In the genomic region with DNA sequence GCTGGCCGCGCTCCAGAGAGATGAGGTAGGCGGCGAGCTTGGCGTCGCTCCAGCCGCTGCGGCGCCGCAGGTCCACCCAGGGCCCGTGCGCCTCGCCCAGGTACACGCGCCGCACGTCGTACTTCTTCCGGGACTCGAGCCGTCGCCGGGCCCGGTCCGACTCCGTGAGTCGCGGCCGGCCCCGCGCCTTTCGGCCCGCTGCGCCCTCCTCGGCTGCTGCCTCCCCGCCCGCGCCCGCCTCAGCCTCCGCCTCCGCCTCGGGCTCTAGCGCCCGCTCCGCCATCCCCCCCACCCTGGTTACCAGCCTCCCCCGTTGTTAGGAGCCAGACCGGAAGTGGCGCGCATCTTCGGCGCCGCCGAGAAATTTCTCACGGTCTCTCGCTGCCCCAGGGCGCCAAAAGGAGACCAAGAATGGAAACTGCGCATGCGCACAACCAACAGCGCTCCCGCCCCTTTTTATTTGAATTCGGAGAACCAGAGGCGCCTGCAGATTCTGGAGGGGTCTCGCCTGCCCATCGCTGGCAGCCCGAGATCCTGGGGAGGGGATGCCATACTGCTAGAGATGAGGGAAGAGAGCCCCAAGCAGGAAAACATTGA, we compare ENCODE assay signal across 8 cellular contexts. TPM values are rescaled to one million over a fixed set of nuclear protein-coding genes. Genes with fewer than 3 reads are reported as not detected.
DNase-seq lines count a peak whose midpoint lies in the region; ATAC-seq, FAIRE-seq and TF ChIP-seq lines count a peak whose summit lies in the region.

A gene with protein sequence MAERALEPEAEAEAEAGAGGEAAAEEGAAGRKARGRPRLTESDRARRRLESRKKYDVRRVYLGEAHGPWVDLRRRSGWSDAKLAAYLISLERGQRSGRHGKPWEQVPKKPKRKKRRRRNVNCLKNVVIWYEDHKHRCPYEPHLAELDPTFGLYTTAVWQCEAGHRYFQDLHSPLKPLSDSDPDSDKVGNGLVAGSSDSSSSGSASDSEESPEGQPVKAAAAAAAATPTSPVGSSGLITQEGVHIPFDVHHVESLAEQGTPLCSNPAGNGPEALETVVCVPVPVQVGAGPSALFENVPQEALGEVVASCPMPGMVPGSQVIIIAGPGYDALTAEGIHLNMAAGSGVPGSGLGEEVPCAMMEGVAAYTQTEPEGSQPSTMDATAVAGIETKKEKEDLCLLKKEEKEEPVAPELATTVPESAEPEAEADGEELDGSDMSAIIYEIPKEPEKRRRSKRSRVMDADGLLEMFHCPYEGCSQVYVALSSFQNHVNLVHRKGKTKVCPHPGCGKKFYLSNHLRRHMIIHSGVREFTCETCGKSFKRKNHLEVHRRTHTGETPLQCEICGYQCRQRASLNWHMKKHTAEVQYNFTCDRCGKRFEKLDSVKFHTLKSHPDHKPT (minus strand): TSS at position 336 of the 597 bp plus-strand sequence. CDS start 53 bp downstream, at position 283.

- H3K27ac ChIP-seq in kidney (ENCODE audit: low read depth in 2 of 2, low read length in 2 of 2) = peak within 1 kb of the TSS; percentile 88 to 97

- TF ChIP-seq CTCF in AG09319 (IDR thresholded peaks at IDR 0.05; ENCODE audit: low read depth, low read length) = no peak
- no peak for TF ChIP-seq CTCF in kidney (IDR thresholded peaks at IDR 0.05; ENCODE audit: borderline replicate concordance, extremely low read depth, insufficient read depth)

- peak; percentile 85 for DNase-seq in AG09319 (ENCODE audit: extremely low read depth, low read depth)
- peak; percentile 33 for DNase-seq in NCI-H345 treated with DMSO at 0.1 percent for 48 hours (lab: John Stamatoyannopoulos, UW; ENCODE audit: unreplicated experiment)
- DNase-seq in activated CD4-positive, CD25-positive, alpha-beta regulatory T cell treated with anti-CD3 and anti-CD28 coated beads, Interleukin-2, amount 50 U/mL, for 16 hours (ENCODE audit: low read depth, low spot score) = peak; percentile 90
- peak; percentile 95 for DNase-seq in central memory CD4-positive, alpha-beta T cell
- DNase-seq in kidney = peak; percentile 98
- DNase-seq in stimulated activated CD4-positive, alpha-beta T cell treated with anti-CD3 and anti-CD28 coated beads, Interleukin-15, amount 100 ng/mL, for 1 hour (ENCODE audit: low read depth in 1 of 2, low spot score in 1 of 2) = peak; percentile 90 to 91

- peak within 1 kb of the TSS; percentile 77 to 82 for H3K4me3 ChIP-seq in kidney (ENCODE audit: low read length in 2 of 2)

- no peak for FAIRE-seq in kidney (lab: Jason Lieb, UNC)

- intact Hi-C loops in kidney (cut with DNase I) = no loop called here

- H3K9me3 ChIP-seq in kidney (ENCODE audit: control insufficient read depth in 1 of 2, low read length in 2 of 2) = no peaks in the 10 kb centered on the region

- peaks cover 0 to 9% of the 10 kb centered on the region in 2 donors for H3K4me1 ChIP-seq in kidney (ENCODE audit: control insufficient read depth in 1 of 2, insufficient read depth in 1 of 2, low read depth in 1 of 2, low read length in 2 of 2)

- H3K36me3 ChIP-seq in kidney (ENCODE audit: control insufficient read depth in 1 of 2, insufficient read depth in 2 of 2, low read length in 2 of 2) = no peaks in the 10 kb centered on the region

- peak within 1 kb of the TSS; percentile 57 to 75 for H3K9ac ChIP-seq in kidney (ENCODE audit: low read length in 2 of 2)

- peak; percentile 47 for ATAC-seq in GM19025 (IDR thresholded peaks at IDR 0.05; ENCODE audit: low read depth, unreplicated experiment)
- peak; percentile 56 for ATAC-seq in HG03280 (IDR thresholded peaks at IDR 0.05; ENCODE audit: unreplicated experiment)

RNA-seq across cellular contexts. Expression of the gene that starts here (rescaled TPM):
- total RNA-seq in kidney = 11.5 TPM
- polyA plus RNA-seq in kidney (ENCODE audit: insufficient read depth, low read depth, low replicate concordance) = 10.8 TPM

Comparison
In these comparisons a context has a peak if more than half of its experiments do, and no peak if none do; other contexts are left out.
1. Peak in every context shown above with its lines: DNase-seq, ATAC-seq, H3K4me3 ChIP-seq and H3K27ac ChIP-seq.
2. DNase-seq: peak in every context shown above with its lines; median percentile 98 in kidney; 95 in central memory CD4-positive, alpha-beta T cell; 90 in stimulated activated CD4-positive, alpha-beta T cell treated with anti-CD3 and anti-CD28 coated beads, Interleukin-15, amount 100 ng/mL, for 1 hour; 90 in activated CD4-positive, CD25-positive, alpha-beta regulatory T cell treated with anti-CD3 and anti-CD28 coated beads, Interleukin-2, amount 50 U/mL, for 16 hours; 85 in AG09319; 33 in NCI-H345 treated with DMSO at 0.1 percent for 48 hours.